18 cellular contexts compared by ENCODE assay signal in the genomic region with DNA sequence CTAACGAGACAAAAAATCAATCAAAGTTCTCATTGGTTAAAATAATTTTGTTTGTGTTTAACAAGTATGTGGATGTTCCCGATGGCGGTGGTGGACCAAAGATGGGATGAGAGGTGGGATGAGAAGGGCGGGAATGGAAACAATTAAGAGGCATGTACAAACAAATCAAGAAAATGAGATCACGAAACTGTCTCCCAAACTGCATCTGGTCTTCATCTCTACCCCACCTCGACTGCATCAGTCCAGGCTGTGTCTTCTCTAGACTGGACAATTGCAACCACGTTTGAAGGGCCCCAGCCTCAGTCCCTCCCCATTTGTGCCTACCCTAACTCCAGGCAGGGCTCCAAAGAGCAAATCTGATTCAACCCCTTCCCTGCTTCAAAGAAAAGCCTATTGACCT.
"Had no signal": no experiment of that assay in that cellular context is flagged by ENCODE, and none has a peak within 500 bp of the region (broad histone marks: within the 10 kb centered on the region; RNA-seq: fewer than 3 reads in every experiment).

No MANE protein-coding gene starts in this region.

- ATAC-seq: lower lobe of right lung; natural killer cell treated with Interleukin-12 subunit alpha and Interleukin-12 subunit beta and Interleukin-15 and Interleukin-18, amount 100 ng/mL, for 72 hours; stimulated activated memory B cell treated with anti-CD40 and anti-IgM and Interleukin-4, amounts not matched to agents 10 μg/mL and 1 μg/mL and 100 μg/mL, for 72 hours had no signal

- H3K4me3 ChIP-seq: lower lobe of right lung, sigmoid colon, testis, upper lobe of left lung had no signal

- H3K27ac Mint-ChIP-seq: activated naive CD8-positive, alpha-beta T cell treated with anti-CD3 and anti-CD28 coated beads for 36 hours; activated T-helper 1 cell treated with anti-CD3 and anti-CD28 coated beads, Interleukin-12 subunit alpha, Interleukin-12 subunit beta, Interleukin-2, Interleukin-4 antibody, amounts not matched to agents 30 ng/mL and 10 ng/mL and 1 ng/mL, durations not matched to agents 14 hours and 24 hours and 36 hours; natural killer cell treated with Interleukin-12 subunit alpha and Interleukin-12 subunit beta and Interleukin-15 and Interleukin-18, amount 100 ng/mL, for 72 hours; stimulated activated memory B cell treated with anti-CD40 and anti-IgM and Interleukin-4, amounts not matched to agents 10 μg/mL and 1 μg/mL and 100 μg/mL, for 72 hours had no signal

- H3K27me3 ChIP-seq: sigmoid colon, testis, upper lobe of left lung had no signal

- H3K27me3 Mint-ChIP-seq: stimulated activated memory B cell treated with anti-CD40 and anti-IgM and Interleukin-4, amounts not matched to agents 10 μg/mL and 1 μg/mL and 100 μg/mL, for 72 hours had no signal

- DNase-seq: activated CD4-positive, alpha-beta T cell treated with anti-CD3 and anti-CD28 coated beads, Interleukin-2, amount 50 U/mL, for 4 hours; activated gamma-delta T cell treated with Interleukin-2 at 50 U/mL for 16 hours; activated naive CD8-positive, alpha-beta T cell treated with anti-CD3 and anti-CD28 coated beads for 36 hours; activated T-cell treated with anti-CD3 and anti-CD28 coated beads for 4 hours; glutamatergic neuron; hippocampal formation; left cardiac atrium; lower lobe of right lung; sigmoid colon; stimulated activated CD4-positive, alpha-beta T cell treated with anti-CD3 and anti-CD28 coated beads, Interleukin-4, amount 100 ng/mL, for 4 hours; T-helper 2 cell; testis; upper lobe of left lung; WERI-Rb-1 had no signal

- H3K4me1 ChIP-seq: testis had no signal

- H3K27ac ChIP-seq: epithelial cell of prostate, testis, WERI-Rb-1 had no signal

- H3K36me3 ChIP-seq: lower lobe of right lung, sigmoid colon, upper lobe of left lung, WERI-Rb-1 had no signal

- H3K4me3 Mint-ChIP-seq: activated naive CD8-positive, alpha-beta T cell treated with anti-CD3 and anti-CD28 coated beads for 36 hours; activated T-helper 1 cell treated with anti-CD3 and anti-CD28 coated beads, Interleukin-12 subunit alpha, Interleukin-12 subunit beta, Interleukin-2, Interleukin-4 antibody, amounts not matched to agents 30 ng/mL and 10 ng/mL and 1 ng/mL, durations not matched to agents 14 hours and 24 hours and 36 hours; natural killer cell treated with Interleukin-12 subunit alpha and Interleukin-12 subunit beta and Interleukin-15 and Interleukin-18, amount 100 ng/mL, for 72 hours; stimulated activated memory B cell treated with anti-CD40 and anti-IgM and Interleukin-4, amounts not matched to agents 10 μg/mL and 1 μg/mL and 100 μg/mL, for 72 hours had no signal

- H3K36me3 Mint-ChIP-seq: natural killer cell treated with Interleukin-12 subunit alpha and Interleukin-12 subunit beta and Interleukin-15 and Interleukin-18, amount 100 ng/mL, for 72 hours; stimulated activated memory B cell treated with anti-CD40 and anti-IgM and Interleukin-4, amounts not matched to agents 10 μg/mL and 1 μg/mL and 100 μg/mL, for 72 hours had no signal

- H3K9me3 Mint-ChIP-seq: activated naive CD8-positive, alpha-beta T cell treated with anti-CD3 and anti-CD28 coated beads for 36 hours; activated T-helper 1 cell treated with anti-CD3 and anti-CD28 coated beads, Interleukin-12 subunit alpha, Interleukin-12 subunit beta, Interleukin-2, Interleukin-4 antibody, amounts not matched to agents 30 ng/mL and 10 ng/mL and 1 ng/mL, durations not matched to agents 14 hours and 24 hours and 36 hours; natural killer cell treated with Interleukin-12 subunit alpha and Interleukin-12 subunit beta and Interleukin-15 and Interleukin-18, amount 100 ng/mL, for 72 hours; stimulated activated memory B cell treated with anti-CD40 and anti-IgM and Interleukin-4, amounts not matched to agents 10 μg/mL and 1 μg/mL and 100 μg/mL, for 72 hours had no signal
